ENCODE assay signal across 13 cellular contexts in genomic region chr9:115000217-115000639, GRCh38.
DNase-seq lines count a peak whose midpoint lies in the region; ATAC-seq and TF ChIP-seq lines count a peak whose summit lies in the region.
"Had no signal": no experiment of that assay in that cellular context is flagged by ENCODE, and none has a peak within 500 bp of the region (broad histone marks: within the 10 kb centered on the region; RNA-seq: fewer than 3 reads in every experiment).

No MANE protein-coding gene starts in this region.

- ATAC-seq in RWPE2 (ENCODE audit: low read depth) (0 out of 3 replicates have a peak, but pooled peaks have one; percentile 29), GM19351 (IDR thresholded peaks at IDR 0.05; ENCODE audit: unreplicated experiment) (no peak), omental fat pad (ENCODE audit: low FRiP score) (no peak)
- ATAC-seq: mucosa of descending colon had no signal

- WGBS in esophagus squamous epithelium, 2 donors: 21 to 29% methylated on average over 6 to 7 of the region's 7 CpGs

- H3K4me1 ChIP-seq in RWPE2 (ENCODE audit: insufficient read depth, poor library complexity, severe bottlenecking) (no peaks in the 10 kb centered on the region), esophagus squamous epithelium (peaks cover 0 to 10% (median 0%) of the 10 kb centered on the region in 3 donors)
- H3K4me1 ChIP-seq: colonic mucosa had no signal

- no peaks in the 10 kb centered on the region for H3K9me3 ChIP-seq in RWPE2 (ENCODE audit: severe bottlenecking)
- no peaks in the 10 kb centered on the region for H3K9me3 ChIP-seq in esophagus squamous epithelium
- H3K9me3 ChIP-seq: colonic mucosa, mucosa of descending colon, thyroid gland had no signal

- DNase-seq in AG10803 (ENCODE audit: low read depth): peak; percentile 35
- DNase-seq in Daoy (ENCODE audit: low read depth): peak; percentile 67
- DNase-seq in RWPE2 (ENCODE audit: low spot score): no peak
- DNase-seq in glomerular visceral epithelial cell (ENCODE audit: extremely low spot score): peak; percentile 65
- no peak for DNase-seq in posterior vena cava (ENCODE audit: low spot score)
- no peak for DNase-seq in esophagus squamous epithelium (lab: John Stamatoyannopoulos, UW)
- no peak for DNase-seq in omental fat pad (ENCODE audit: low spot score)
- DNase-seq: amygdala, colonic mucosa, thyroid gland had no signal

- no peak for TF ChIP-seq POLR2A in esophagus squamous epithelium (IDR thresholded peaks at IDR 0.05)

- no peaks in the 10 kb centered on the region for H3K36me3 ChIP-seq in RWPE2 (ENCODE audit: low read depth)
- H3K36me3 ChIP-seq in esophagus squamous epithelium: no peaks in the 10 kb centered on the region
- H3K36me3 ChIP-seq: colonic mucosa, thyroid gland had no signal

- H3K27ac ChIP-seq in RWPE2 (ENCODE audit: poor library complexity, severe bottlenecking) (no peak overlapping the region), esophagus squamous epithelium (peak overlapping the region in 2 of 4 donors; percentile 9 to 36)
- H3K27ac ChIP-seq: colonic mucosa, SK-N-MC, thyroid gland had no signal

- H3K27me3 ChIP-seq in RWPE2 (ENCODE audit: insufficient read depth, poor library complexity, severe bottlenecking) (no peaks in the 10 kb centered on the region), esophagus squamous epithelium (no peaks in the 10 kb centered on the region)
- H3K27me3 ChIP-seq: colonic mucosa, thyroid gland had no signal

- intact Hi-C loops in posterior vena cava (cut with DNase I): no loop called here
- intact Hi-C loops in esophagus squamous epithelium (cut with DNase I): no loop called here

- H3K4me3 ChIP-seq in AG10803 (ENCODE audit: low read length) (no peak overlapping the region), RWPE2 (ENCODE audit: severe bottlenecking) (no peak overlapping the region), esophagus squamous epithelium (peak overlapping the region in 1 of 4 donors; percentile 27)
- H3K4me3 ChIP-seq: colonic mucosa, mucosa of descending colon, SK-N-MC, thyroid gland had no signal

- TF ChIP-seq CTCF in AG10803 (conservative IDR thresholded peaks at IDR 0.05; ENCODE audit: low read length): no peak
- TF ChIP-seq CTCF in RWPE2 (IDR thresholded peaks at IDR 0.05; ENCODE audit: poor library complexity, severe bottlenecking): no peak
- TF ChIP-seq CTCF in esophagus squamous epithelium (IDR thresholded peaks at IDR 0.05): no peak
- TF ChIP-seq CTCF in omental fat pad (IDR thresholded peaks at IDR 0.05): no peak

Comparison
In these comparisons a context has a peak if more than half of its experiments do, and no peak if none do; other contexts are left out.
1. DNase-seq: peak in AG10803 (single experiment), Daoy (single experiment) and glomerular visceral epithelial cell (single experiment); none in RWPE2 (single experiment), posterior vena cava (single experiment), esophagus squamous epithelium (single experiment) and omental fat pad (single experiment).